In the genomic region with DNA sequence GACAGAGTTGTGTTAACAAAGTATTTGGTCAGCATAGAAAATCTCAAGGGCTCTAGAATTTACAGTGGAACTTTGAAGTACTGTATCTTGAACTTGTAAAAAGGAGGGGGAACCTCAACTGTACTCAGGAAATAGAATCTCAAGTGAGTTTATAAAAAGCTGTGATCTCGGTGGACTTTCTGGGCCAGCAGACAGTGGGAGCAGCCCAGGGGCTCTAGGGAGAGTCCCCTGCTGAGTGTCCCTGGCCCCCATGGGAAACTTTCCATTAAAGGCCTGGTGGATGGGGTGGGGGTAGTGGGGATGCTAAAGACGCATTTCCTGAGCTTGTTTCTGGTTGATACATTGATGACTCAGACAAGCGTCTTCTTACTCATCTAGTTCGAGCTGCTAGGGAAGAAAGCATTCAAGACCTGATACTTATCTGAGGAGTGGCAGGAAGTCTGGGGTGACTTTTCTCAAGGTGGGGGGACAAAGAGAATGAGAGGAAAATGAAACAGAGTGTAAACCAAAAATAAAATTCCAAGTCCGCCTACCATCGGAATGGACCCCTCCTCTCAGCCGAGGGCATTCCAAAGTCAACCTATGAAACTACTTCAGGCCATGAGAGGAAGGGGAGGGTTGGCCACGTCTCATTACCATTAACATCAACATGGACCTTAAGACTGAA, we compare ENCODE assay signal across 1 cellular context.
TF ChIP-seq lines count a peak whose summit lies in the region.

No MANE protein-coding gene starts in this region.

TF ChIP-seq in GM12878, 131 proteins besides CTCF, POLR2A, EP300 and RAD21 (continued from another document and continues in another):
- TF ChIP-seq, protein P1, sequence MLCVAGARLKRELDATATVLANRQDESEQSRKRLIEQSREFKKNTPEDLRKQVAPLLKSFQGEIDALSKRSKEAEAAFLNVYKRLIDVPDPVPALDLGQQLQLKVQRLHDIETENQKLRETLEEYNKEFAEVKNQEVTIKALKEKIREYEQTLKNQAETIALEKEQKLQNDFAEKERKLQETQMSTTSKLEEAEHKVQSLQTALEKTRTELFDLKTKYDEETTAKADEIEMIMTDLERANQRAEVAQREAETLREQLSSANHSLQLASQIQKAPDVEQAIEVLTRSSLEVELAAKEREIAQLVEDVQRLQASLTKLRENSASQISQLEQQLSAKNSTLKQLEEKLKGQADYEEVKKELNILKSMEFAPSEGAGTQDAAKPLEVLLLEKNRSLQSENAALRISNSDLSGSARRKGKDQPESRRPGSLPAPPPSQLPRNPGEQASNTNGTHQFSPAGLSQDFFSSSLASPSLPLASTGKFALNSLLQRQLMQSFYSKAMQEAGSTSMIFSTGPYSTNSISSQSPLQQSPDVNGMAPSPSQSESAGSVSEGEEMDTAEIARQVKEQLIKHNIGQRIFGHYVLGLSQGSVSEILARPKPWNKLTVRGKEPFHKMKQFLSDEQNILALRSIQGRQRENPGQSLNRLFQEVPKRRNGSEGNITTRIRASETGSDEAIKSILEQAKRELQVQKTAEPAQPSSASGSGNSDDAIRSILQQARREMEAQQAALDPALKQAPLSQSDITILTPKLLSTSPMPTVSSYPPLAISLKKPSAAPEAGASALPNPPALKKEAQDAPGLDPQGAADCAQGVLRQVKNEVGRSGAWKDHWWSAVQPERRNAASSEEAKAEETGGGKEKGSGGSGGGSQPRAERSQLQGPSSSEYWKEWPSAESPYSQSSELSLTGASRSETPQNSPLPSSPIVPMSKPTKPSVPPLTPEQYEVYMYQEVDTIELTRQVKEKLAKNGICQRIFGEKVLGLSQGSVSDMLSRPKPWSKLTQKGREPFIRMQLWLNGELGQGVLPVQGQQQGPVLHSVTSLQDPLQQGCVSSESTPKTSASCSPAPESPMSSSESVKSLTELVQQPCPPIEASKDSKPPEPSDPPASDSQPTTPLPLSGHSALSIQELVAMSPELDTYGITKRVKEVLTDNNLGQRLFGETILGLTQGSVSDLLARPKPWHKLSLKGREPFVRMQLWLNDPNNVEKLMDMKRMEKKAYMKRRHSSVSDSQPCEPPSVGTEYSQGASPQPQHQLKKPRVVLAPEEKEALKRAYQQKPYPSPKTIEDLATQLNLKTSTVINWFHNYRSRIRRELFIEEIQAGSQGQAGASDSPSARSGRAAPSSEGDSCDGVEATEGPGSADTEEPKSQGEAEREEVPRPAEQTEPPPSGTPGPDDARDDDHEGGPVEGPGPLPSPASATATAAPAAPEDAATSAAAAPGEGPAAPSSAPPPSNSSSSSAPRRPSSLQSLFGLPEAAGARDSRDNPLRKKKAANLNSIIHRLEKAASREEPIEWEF (IDR thresholded peaks at IDR 0.05; ENCODE audit: insufficient replicate concordance, low read depth, low read length) = peak; percentile 93
- TF ChIP-seq PML (IDR thresholded peaks at IDR 0.05; ENCODE audit: low read length) (peak; percentile 53; the same call in 1 of the 2 replicates), NBN (IDR thresholded peaks at IDR 0.05) (peak; percentile 78), TCF7 (IDR thresholded peaks at IDR 0.05; ENCODE audit: borderline replicate concordance) (peak; percentile 77; the same call in 1 of the 2 replicates), SUPT20H (IDR thresholded peaks at IDR 0.05; ENCODE audit: borderline replicate concordance, control insufficient read depth, low read depth, low read length) (no peak), HDAC6 (IDR thresholded peaks at IDR 0.05; ENCODE audit: unreplicated experiment) (no peak), SUZ12 (IDR thresholded peaks at IDR 0.05; ENCODE audit: unreplicated experiment) (no peak), ZBED1 (IDR thresholded peaks at IDR 0.05; ENCODE audit: borderline replicate concordance) (peak; percentile 78; the same call in 1 of the 2 replicates), NFIC (IDR thresholded peaks at IDR 0.05; ENCODE audit: low read depth, low read length) (peak; percentile 99), TCF12 (IDR thresholded peaks at IDR 0.05; ENCODE audit: low read depth, low read length) (peak; percentile 59; the same call in 1 of the 2 replicates), CEBPB (IDR thresholded peaks at IDR 0.05; ENCODE audit: borderline replicate concordance in 1 of 2, low read depth in 2 of 2, low read length in 2 of 2) (peak in 1 of 2 experiments; percentile 93; a peak in 2 of 4 replicates), PAX8 (IDR thresholded peaks at IDR 0.05) (no peak), NFXL1 (IDR thresholded peaks at IDR 0.05; ENCODE audit: borderline replicate concordance) (no peak), BACH1 (IDR thresholded peaks at IDR 0.05; ENCODE audit: borderline replicate concordance) (peak; percentile 89; the same call in 1 of the 2 replicates), HCFC1 (IDR thresholded peaks at IDR 0.05; ENCODE audit: low read length) (no peak), FOS (IDR thresholded peaks at IDR 0.05; ENCODE audit: borderline replicate concordance, extremely low read depth, insufficient read length) (no peak), IKZF2 (IDR thresholded peaks at IDR 0.05) (peak; percentile 99), RELA (IDR thresholded peaks at IDR 0.05; ENCODE audit: borderline replicate concordance, partially characterized antibody) (peak; percentile 50), TAF1 (IDR thresholded peaks at IDR 0.05; ENCODE audit: borderline replicate concordance, low read depth, low read length) (0 out of 2 replicates have a peak, but pooled peaks have one; percentile 37), RCOR1 (conservative IDR thresholded peaks at IDR 0.05; ENCODE audit: low read depth, low read length) (no peak), RBBP5 (conservative IDR thresholded peaks at IDR 0.05) (peak; percentile 40; the same call in 1 of the 2 replicates), JUNB (IDR thresholded peaks at IDR 0.05) (peak; percentile 99), IRF4 (IDR thresholded peaks at IDR 0.05; ENCODE audit: low read depth, low read length) (peak; percentile 97), NRF1 (conservative IDR thresholded peaks at IDR 0.05; ENCODE audit: low read depth, low read length) (no peak), SMAD1 (IDR thresholded peaks at IDR 0.05; ENCODE audit: low read depth, partially characterized antibody) (peak; percentile 62)
- TF ChIP-seq, protein P2, sequence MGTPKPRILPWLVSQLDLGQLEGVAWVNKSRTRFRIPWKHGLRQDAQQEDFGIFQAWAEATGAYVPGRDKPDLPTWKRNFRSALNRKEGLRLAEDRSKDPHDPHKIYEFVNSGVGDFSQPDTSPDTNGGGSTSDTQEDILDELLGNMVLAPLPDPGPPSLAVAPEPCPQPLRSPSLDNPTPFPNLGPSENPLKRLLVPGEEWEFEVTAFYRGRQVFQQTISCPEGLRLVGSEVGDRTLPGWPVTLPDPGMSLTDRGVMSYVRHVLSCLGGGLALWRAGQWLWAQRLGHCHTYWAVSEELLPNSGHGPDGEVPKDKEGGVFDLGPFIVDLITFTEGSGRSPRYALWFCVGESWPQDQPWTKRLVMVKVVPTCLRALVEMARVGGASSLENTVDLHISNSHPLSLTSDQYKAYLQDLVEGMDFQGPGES (IDR thresholded peaks at IDR 0.05) = no peak
- TF ChIP-seq, protein P3, sequence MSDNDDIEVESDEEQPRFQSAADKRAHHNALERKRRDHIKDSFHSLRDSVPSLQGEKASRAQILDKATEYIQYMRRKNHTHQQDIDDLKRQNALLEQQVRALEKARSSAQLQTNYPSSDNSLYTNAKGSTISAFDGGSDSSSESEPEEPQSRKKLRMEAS (IDR thresholded peaks at IDR 0.05; ENCODE audit: low read depth, low read length) = no peak
- TF ChIP-seq, protein P4, sequence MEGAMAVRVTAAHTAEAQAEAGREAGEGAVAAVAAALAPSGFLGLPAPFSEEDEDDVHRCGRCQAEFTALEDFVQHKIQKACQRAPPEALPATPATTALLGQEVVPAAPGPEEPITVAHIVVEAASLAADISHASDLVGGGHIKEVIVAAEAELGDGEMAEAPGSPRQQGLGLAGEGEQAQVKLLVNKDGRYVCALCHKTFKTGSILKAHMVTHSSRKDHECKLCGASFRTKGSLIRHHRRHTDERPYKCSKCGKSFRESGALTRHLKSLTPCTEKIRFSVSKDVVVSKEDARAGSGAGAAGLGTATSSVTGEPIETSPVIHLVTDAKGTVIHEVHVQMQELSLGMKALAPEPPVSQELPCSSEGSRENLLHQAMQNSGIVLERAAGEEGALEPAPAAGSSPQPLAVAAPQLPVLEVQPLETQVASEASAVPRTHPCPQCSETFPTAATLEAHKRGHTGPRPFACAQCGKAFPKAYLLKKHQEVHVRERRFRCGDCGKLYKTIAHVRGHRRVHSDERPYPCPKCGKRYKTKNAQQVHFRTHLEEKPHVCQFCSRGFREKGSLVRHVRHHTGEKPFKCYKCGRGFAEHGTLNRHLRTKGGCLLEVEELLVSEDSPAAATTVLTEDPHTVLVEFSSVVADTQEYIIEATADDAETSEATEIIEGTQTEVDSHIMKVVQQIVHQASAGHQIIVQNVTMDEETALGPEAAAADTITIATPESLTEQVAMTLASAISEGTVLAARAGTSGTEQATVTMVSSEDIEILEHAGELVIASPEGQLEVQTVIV (IDR thresholded peaks at IDR 0.05; ENCODE audit: borderline replicate concordance, partially characterized antibody) = no peak
- TF ChIP-seq, protein P5, sequence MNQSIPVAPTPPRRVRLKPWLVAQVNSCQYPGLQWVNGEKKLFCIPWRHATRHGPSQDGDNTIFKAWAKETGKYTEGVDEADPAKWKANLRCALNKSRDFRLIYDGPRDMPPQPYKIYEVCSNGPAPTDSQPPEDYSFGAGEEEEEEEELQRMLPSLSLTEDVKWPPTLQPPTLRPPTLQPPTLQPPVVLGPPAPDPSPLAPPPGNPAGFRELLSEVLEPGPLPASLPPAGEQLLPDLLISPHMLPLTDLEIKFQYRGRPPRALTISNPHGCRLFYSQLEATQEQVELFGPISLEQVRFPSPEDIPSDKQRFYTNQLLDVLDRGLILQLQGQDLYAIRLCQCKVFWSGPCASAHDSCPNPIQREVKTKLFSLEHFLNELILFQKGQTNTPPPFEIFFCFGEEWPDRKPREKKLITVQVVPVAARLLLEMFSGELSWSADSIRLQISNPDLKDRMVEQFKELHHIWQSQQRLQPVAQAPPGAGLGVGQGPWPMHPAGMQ (IDR thresholded peaks at IDR 0.05; ENCODE audit: borderline replicate concordance) = no peak
- TF ChIP-seq, protein P6, sequence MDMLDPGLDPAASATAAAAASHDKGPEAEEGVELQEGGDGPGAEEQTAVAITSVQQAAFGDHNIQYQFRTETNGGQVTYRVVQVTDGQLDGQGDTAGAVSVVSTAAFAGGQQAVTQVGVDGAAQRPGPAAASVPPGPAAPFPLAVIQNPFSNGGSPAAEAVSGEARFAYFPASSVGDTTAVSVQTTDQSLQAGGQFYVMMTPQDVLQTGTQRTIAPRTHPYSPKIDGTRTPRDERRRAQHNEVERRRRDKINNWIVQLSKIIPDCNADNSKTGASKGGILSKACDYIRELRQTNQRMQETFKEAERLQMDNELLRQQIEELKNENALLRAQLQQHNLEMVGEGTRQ (IDR thresholded peaks at IDR 0.05; ENCODE audit: borderline replicate concordance, low read depth, low read length) = no peak
- TF ChIP-seq, protein P7, sequence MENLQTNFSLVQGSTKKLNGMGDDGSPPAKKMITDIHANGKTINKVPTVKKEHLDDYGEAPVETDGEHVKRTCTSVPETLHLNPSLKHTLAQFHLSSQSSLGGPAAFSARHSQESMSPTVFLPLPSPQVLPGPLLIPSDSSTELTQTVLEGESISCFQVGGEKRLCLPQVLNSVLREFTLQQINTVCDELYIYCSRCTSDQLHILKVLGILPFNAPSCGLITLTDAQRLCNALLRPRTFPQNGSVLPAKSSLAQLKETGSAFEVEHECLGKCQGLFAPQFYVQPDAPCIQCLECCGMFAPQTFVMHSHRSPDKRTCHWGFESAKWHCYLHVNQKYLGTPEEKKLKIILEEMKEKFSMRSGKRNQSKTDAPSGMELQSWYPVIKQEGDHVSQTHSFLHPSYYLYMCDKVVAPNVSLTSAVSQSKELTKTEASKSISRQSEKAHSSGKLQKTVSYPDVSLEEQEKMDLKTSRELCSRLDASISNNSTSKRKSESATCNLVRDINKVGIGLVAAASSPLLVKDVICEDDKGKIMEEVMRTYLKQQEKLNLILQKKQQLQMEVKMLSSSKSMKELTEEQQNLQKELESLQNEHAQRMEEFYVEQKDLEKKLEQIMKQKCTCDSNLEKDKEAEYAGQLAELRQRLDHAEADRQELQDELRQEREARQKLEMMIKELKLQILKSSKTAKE (IDR thresholded peaks at IDR 0.05; ENCODE audit: low read depth, poor library complexity, severe bottlenecking) = peak; percentile 93
- TF ChIP-seq, protein P8, sequence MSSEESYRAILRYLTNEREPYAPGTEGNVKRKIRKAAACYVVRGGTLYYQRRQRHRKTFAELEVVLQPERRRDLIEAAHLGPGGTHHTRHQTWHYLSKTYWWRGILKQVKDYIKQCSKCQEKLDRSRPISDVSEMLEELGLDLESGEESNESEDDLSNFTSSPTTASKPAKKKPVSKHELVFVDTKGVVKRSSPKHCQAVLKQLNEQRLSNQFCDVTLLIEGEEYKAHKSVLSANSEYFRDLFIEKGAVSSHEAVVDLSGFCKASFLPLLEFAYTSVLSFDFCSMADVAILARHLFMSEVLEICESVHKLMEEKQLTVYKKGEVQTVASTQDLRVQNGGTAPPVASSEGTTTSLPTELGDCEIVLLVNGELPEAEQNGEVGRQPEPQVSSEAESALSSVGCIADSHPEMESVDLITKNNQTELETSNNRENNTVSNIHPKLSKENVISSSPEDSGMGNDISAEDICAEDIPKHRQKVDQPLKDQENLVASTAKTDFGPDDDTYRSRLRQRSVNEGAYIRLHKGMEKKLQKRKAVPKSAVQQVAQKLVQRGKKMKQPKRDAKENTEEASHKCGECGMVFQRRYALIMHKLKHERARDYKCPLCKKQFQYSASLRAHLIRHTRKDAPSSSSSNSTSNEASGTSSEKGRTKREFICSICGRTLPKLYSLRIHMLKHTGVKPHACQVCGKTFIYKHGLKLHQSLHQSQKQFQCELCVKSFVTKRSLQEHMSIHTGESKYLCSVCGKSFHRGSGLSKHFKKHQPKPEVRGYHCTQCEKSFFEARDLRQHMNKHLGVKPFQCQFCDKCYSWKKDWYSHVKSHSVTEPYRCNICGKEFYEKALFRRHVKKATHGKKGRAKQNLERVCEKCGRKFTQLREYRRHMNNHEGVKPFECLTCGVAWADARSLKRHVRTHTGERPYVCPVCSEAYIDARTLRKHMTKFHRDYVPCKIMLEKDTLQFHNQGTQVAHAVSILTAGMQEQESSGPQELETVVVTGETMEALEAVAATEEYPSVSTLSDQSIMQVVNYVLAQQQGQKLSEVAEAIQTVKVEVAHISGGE (CRISPR knock-in tag; IDR thresholded peaks at IDR 0.05) = no peak
- TF ChIP-seq, protein P9, sequence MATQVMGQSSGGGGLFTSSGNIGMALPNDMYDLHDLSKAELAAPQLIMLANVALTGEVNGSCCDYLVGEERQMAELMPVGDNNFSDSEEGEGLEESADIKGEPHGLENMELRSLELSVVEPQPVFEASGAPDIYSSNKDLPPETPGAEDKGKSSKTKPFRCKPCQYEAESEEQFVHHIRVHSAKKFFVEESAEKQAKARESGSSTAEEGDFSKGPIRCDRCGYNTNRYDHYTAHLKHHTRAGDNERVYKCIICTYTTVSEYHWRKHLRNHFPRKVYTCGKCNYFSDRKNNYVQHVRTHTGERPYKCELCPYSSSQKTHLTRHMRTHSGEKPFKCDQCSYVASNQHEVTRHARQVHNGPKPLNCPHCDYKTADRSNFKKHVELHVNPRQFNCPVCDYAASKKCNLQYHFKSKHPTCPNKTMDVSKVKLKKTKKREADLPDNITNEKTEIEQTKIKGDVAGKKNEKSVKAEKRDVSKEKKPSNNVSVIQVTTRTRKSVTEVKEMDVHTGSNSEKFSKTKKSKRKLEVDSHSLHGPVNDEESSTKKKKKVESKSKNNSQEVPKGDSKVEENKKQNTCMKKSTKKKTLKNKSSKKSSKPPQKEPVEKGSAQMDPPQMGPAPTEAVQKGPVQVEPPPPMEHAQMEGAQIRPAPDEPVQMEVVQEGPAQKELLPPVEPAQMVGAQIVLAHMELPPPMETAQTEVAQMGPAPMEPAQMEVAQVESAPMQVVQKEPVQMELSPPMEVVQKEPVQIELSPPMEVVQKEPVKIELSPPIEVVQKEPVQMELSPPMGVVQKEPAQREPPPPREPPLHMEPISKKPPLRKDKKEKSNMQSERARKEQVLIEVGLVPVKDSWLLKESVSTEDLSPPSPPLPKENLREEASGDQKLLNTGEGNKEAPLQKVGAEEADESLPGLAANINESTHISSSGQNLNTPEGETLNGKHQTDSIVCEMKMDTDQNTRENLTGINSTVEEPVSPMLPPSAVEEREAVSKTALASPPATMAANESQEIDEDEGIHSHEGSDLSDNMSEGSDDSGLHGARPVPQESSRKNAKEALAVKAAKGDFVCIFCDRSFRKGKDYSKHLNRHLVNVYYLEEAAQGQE (IDR thresholded peaks at IDR 0.05; ENCODE audit: low read depth, low read length) = no peak
